In genomic region chr5:10452768-10453331, GRCh38 we compare ENCODE assay signal across 8 cellular contexts. TPM values are rescaled to one million over a fixed set of nuclear protein-coding genes. Genes with fewer than 3 reads are reported as not detected.
DNase-seq lines count a peak whose midpoint lies in the region; ATAC-seq and TF ChIP-seq lines count a peak whose summit lies in the region.

No MANE protein-coding gene starts in this region.

- ATAC-seq in lower lobe of right lung: peak; percentile 78 to 90
- peak; percentile 80 for ATAC-seq in upper lobe of right lung

- peak; percentile 75 for TF ChIP-seq CTCF in 22Rv1 (IDR thresholded peaks at IDR 0.05)
- TF ChIP-seq CTCF in HFF-Myc (IDR thresholded peaks at IDR 0.05; ENCODE audit: low read depth, low read length, missing control alignments): peak; percentile 72
- peak; percentile 62 for TF ChIP-seq CTCF in coronary artery (IDR thresholded peaks at IDR 0.05)
- peak; percentile 71 for TF ChIP-seq CTCF in lower lobe of right lung (IDR thresholded peaks at IDR 0.05)
- TF ChIP-seq CTCF in upper lobe of right lung (IDR thresholded peaks at IDR 0.05): peak; percentile 77

- H3K4me1 ChIP-seq in lower lobe of right lung (peaks cover 24% of the 10 kb centered on the region), upper lobe of right lung (peaks cover 12% of the 10 kb centered on the region)

- H3K9me3 ChIP-seq in lower lobe of right lung: no peaks in the 10 kb centered on the region
- H3K9me3 ChIP-seq in upper lobe of right lung: no peaks in the 10 kb centered on the region

- intact Hi-C loops in lower lobe of right lung (cut with DNase I) (loop anchor here (5.0 kb wide), 1 partner anchor 174 kb away; no protein-coding TSS in a partner anchor), upper lobe of right lung (cut with DNase I) (no loop called here)

- H3K27ac ChIP-seq in 22Rv1 (no peak overlapping the region), coronary artery (no peak overlapping the region), lower lobe of right lung (no peak overlapping the region), upper lobe of right lung (no peak overlapping the region)

- H3K4me3 ChIP-seq in HFF-Myc (replicated peaks; ENCODE audit: low read depth, low read length) (no peak overlapping the region), coronary artery (no peak overlapping the region), lower lobe of right lung (no peak overlapping the region), upper lobe of right lung (no peak overlapping the region)

- no peaks in the 10 kb centered on the region for H3K27me3 ChIP-seq in lower lobe of right lung (ENCODE audit: low read depth)
- H3K27me3 ChIP-seq in upper lobe of right lung: no peaks in the 10 kb centered on the region

- no peaks in the 10 kb centered on the region for H3K36me3 ChIP-seq in lower lobe of right lung
- no peaks in the 10 kb centered on the region for H3K36me3 ChIP-seq in upper lobe of right lung

- peak; percentile 50 for DNase-seq in GF-D8 (lab: John Stamatoyannopoulos, UW)
- DNase-seq in HFF-Myc (ENCODE audit: extremely low read depth, low read depth): peak; percentile 71
- peak; percentile 29 for DNase-seq in NCI-H1048 (lab: John Stamatoyannopoulos, UW)
- DNase-seq in SHP77 (lab: John Stamatoyannopoulos, UW): peak; percentile 61 to 81
- DNase-seq in coronary artery (ENCODE audit: low spot score): no peak
- DNase-seq in lower lobe of right lung: no peak
- no peak for DNase-seq in upper lobe of right lung

RNA-seq across cellular contexts. Expression of gene ROPN1L, which starts 11.2 kb away (rescaled TPM):
- total RNA-seq in lower lobe of right lung (11.5 TPM), upper lobe of right lung (1.9 TPM)

Comparison
In these comparisons a context has a peak if more than half of its experiments do, and no peak if none do; other contexts are left out.
1. DNase-seq: peak in GF-D8 (single experiment), HFF-Myc (single experiment), NCI-H1048 (single experiment) and SHP77 (2 of 2); none in coronary artery (single experiment), lower lobe of right lung (single experiment) and upper lobe of right lung (single experiment).
2. Peak in every context shown above with its lines, with median percentiles within 50 percentile points of each other: CTCF ChIP-seq.